Comparison of ENCODE assay signal across 8 cellular contexts in the genomic region with DNA sequence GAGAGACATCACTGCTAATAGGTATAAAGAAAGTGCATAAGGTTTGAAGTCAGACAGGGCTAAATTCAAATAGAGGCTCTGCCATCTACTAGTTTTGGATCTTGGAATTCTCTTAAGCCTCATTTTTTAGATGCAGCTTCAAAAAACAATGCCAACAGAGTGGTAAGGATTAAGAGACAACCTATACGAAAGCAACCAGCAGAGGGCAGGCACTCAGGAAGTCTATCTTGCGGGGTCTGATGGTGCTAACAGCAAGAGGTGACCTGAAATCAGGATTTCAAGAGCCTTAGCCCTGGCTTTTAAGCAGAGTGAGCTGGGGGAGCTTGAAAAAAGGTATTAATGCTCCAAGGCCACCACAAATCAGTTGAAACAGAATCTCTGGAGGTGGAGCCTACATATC. TPM values are rescaled to one million over a fixed set of nuclear protein-coding genes. Genes with fewer than 3 reads are reported as not detected.
DNase-seq lines count a peak whose midpoint lies in the region; ATAC-seq lines count a peak whose summit lies in the region.

No MANE protein-coding gene starts in this region.

- ATAC-seq in GM21529 (IDR thresholded peaks at IDR 0.05; ENCODE audit: unreplicated experiment) (no peak), HG03095 (IDR thresholded peaks at IDR 0.05; ENCODE audit: unreplicated experiment) (no peak)

- DNase-seq in Daoy (ENCODE audit: low read depth) (peak; percentile 53), LHCN-M2 (ENCODE audit: low read depth) (peak; percentile 65), T follicular helper cell (ENCODE audit: low read depth) (peak; percentile 10), astrocyte of the hippocampus (ENCODE audit: low read depth, low spot score) (peak; percentile 68), iPS DF 4.7 (ENCODE audit: extremely low read depth, low spot score) (peak; percentile 60)
- DNase-seq in stimulated activated CD4-positive, alpha-beta T cell treated with anti-CD3 and anti-CD28 coated beads, Interleukin-12 subunit alpha, Interleukin-12 subunit beta, amount 100 ng/mL, for 48 hours (ENCODE audit: low read depth in 2 of 3, low spot score in 1 of 3) = peak; percentile 10 to 34 (median 17)

RNA-seq across cellular contexts. Expression of gene LDHAL6B, which starts 40.7 kb away (rescaled TPM):
- not detected in 2 replicates for total RNA-seq in Daoy (2014; rRNA removed; shearing (Covaris generic))
- not detected in 2 replicates for total RNA-seq in LHCN-M2 (2014; rRNA removed)
- not detected for polyA plus RNA-seq in LHCN-M2 (2012)

Comparison
In these comparisons a context has a peak if more than half of its experiments do, and no peak if none do; other contexts are left out.
1. DNase-seq: peak in every context shown above with its lines; median percentile 68 in astrocyte of the hippocampus; 65 in LHCN-M2; 60 in iPS DF 4.7; 53 in Daoy; 17 in stimulated activated CD4-positive, alpha-beta T cell treated with anti-CD3 and anti-CD28 coated beads, Interleukin-12 subunit alpha, Interleukin-12 subunit beta, amount 100 ng/mL, for 48 hours; 10 in T follicular helper cell.